Comparison of ENCODE assay signal across 1 cellular context in genomic region chr1:62783736-62784508, GRCh38.
TF ChIP-seq lines count a peak whose summit lies in the region.

Gene ATG4C, plus strand, starts transcription at chr1:62784132. Its CDS starts 19,655 bp downstream, at chr1:62803787.

TF ChIP-seq in H1, 55 proteins besides CTCF, POLR2A, EP300 and RAD21 (continued from another document):
- TF ChIP-seq MAX (IDR thresholded peaks at IDR 0.05) (peak; percentile 18; the same call in 1 of the 2 replicates), ZNF274 (IDR thresholded peaks at IDR 0.05; ENCODE audit: borderline replicate concordance, extremely low read depth, low read length) (no peak), USF2 (IDR thresholded peaks at IDR 0.05; ENCODE audit: low read length) (no peak), HDAC2 (IDR thresholded peaks at IDR 0.05; ENCODE audit: borderline replicate concordance in 1 of 2, low read depth in 2 of 2, low read length in 2 of 2) (0 out of 4 replicates have a peak, but pooled peaks of 1 of the 2 experiments have one; percentile 33), RBBP5 (IDR thresholded peaks at IDR 0.05; ENCODE audit: borderline replicate concordance, low read depth, low read length) (peak; percentile 97), CEBPB (IDR thresholded peaks at IDR 0.05; ENCODE audit: low read depth, low read length) (no peak), CHD7 (IDR thresholded peaks at IDR 0.05; ENCODE audit: insufficient replicate concordance, low read length) (no peak), CHD2 (IDR thresholded peaks at IDR 0.05; ENCODE audit: low read length) (no peak), CTBP2 (IDR thresholded peaks at IDR 0.05; ENCODE audit: borderline replicate concordance, insufficient read depth, insufficient read length, low read length) (no peak), BRCA1 (IDR thresholded peaks at IDR 0.05; ENCODE audit: low read depth, low read length) (no peak), JUND (IDR thresholded peaks at IDR 0.05; ENCODE audit: low read length) (no peak), CBX8 (IDR thresholded peaks at IDR 0.05; ENCODE audit: borderline replicate concordance, low read depth, low read length) (no peak), SIN3A (conservative IDR thresholded peaks at IDR 0.05 in 1 of 2, IDR thresholded peaks at IDR 0.05 in 1 of 2; ENCODE audit: low read depth in 1 of 2, low read length in 2 of 2) (peak; percentile 93 to 94), POU5F1 (IDR thresholded peaks at IDR 0.05; ENCODE audit: low read depth, low read length) (no peak), SRF (IDR thresholded peaks at IDR 0.05; ENCODE audit: low read depth, low read length) (no peak), SP4 (IDR thresholded peaks at IDR 0.05; ENCODE audit: low read length) (no peak), EGR1 (IDR thresholded peaks at IDR 0.05; ENCODE audit: borderline replicate concordance, low read depth, low read length) (no peak), SP2 (IDR thresholded peaks at IDR 0.05; ENCODE audit: low read length) (no peak), TAF1 (IDR thresholded peaks at IDR 0.05; ENCODE audit: low read depth, low read length) (peak; percentile 94), TBP (IDR thresholded peaks at IDR 0.05; ENCODE audit: low read depth, low read length) (peak; percentile 79), GABPA (IDR thresholded peaks at IDR 0.05; ENCODE audit: borderline replicate concordance, insufficient read depth, low read length) (no peak), ASH2L (IDR thresholded peaks at IDR 0.05; ENCODE audit: low read length) (peak; percentile 92), BCL11A (IDR thresholded peaks at IDR 0.05; ENCODE audit: low read depth in 2 of 2, low read length in 2 of 2) (no peak), SIX5 (IDR thresholded peaks at IDR 0.05; ENCODE audit: low read depth, low read length) (peak; percentile 92), NANOG (IDR thresholded peaks at IDR 0.05; ENCODE audit: insufficient read depth, low read depth, low read length, poor library complexity, severe bottlenecking) (peak; percentile 31), RXRA (IDR thresholded peaks at IDR 0.05; ENCODE audit: insufficient read depth, low read depth, low read length) (no peak), SIRT6 (IDR thresholded peaks at IDR 0.05; ENCODE audit: low read length) (no peak), MAFK (IDR thresholded peaks at IDR 0.05; ENCODE audit: low read depth, low read length) (no peak), BACH1 (IDR thresholded peaks at IDR 0.05; ENCODE audit: low read length) (no peak), TEAD4 (IDR thresholded peaks at IDR 0.05; ENCODE audit: low read depth, low read length) (peak; percentile 81), FOSL1 (IDR thresholded peaks at IDR 0.05; ENCODE audit: insufficient read depth, low read depth, low read length) (no peak), YY1 (IDR thresholded peaks at IDR 0.05; ENCODE audit: low read depth, low read length) (peak; percentile 90), EZH2 (IDR thresholded peaks at IDR 0.05; ENCODE audit: low read depth, low read length, severe bottlenecking) (no peak), SUZ12 (IDR thresholded peaks at IDR 0.05; ENCODE audit: low read length) (no peak), E2F6 (IDR thresholded peaks at IDR 0.05) (no peak), SP1 (IDR thresholded peaks at IDR 0.05; ENCODE audit: low read depth, low read length) (0 out of 2 replicates have a peak, but pooled peaks have one; percentile 26), ATF3 (IDR thresholded peaks at IDR 0.05; ENCODE audit: insufficient read depth, low read depth, low read length) (no peak), JUN (IDR thresholded peaks at IDR 0.05; ENCODE audit: low read depth, low read length) (no peak), SAP30 (IDR thresholded peaks at IDR 0.05; ENCODE audit: insufficient read depth, insufficient replicate concordance, low read length) (peak; percentile 86), HDAC6 (IDR thresholded peaks at IDR 0.05; ENCODE audit: low read depth, low read length) (no peak), KDM4A (IDR thresholded peaks at IDR 0.05; ENCODE audit: low read depth, low read length, severe bottlenecking) (peak; percentile 92)
